In genomic region chr22:39185601-39186012, GRCh38 we compare ENCODE assay signal across 13 cellular contexts. TPM values are rescaled to one million over a fixed set of nuclear protein-coding genes. Genes with fewer than 3 reads are reported as not detected.
DNase-seq lines count a peak whose midpoint lies in the region; ATAC-seq, FAIRE-seq and TF ChIP-seq lines count a peak whose summit lies in the region.
"Had no signal": no experiment of that assay in that cellular context is flagged by ENCODE, and none has a peak within 500 bp of the region (broad histone marks: within the 10 kb centered on the region; RNA-seq: fewer than 3 reads in every experiment).

No MANE protein-coding gene starts in this region.

- TF ChIP-seq CTCF in cardiac fibroblast (IDR thresholded peaks at IDR 0.05; ENCODE audit: low read depth, low read length) (peak; percentile 51), psoas muscle (IDR thresholded peaks at IDR 0.05) (peak; percentile 17), D721Med (IDR thresholded peaks at IDR 0.05; ENCODE audit: insufficient read depth, missing control alignments) (no peak)

- ATAC-seq in right cardiac atrium, result peak; percentile 93 to 94
- ATAC-seq in psoas muscle, result peak; percentile 56 to 77 (median 62)
- ATAC-seq in HG02852 (IDR thresholded peaks at IDR 0.05; ENCODE audit: unreplicated experiment), result no peak
- no peak for ATAC-seq in GM19455 (IDR thresholded peaks at IDR 0.05; ENCODE audit: unreplicated experiment)
- ATAC-seq in naive thymus-derived CD8-positive, alpha-beta T cell, result no peak
- ATAC-seq: stimulated activated naive CD8-positive, alpha-beta T cell treated with anti-CD3 and anti-CD28 coated beads, Interleukin-15, Interleukin-2, amounts not matched to agents 100 U/mL and 50 U/mL, for 24 hours had no signal

- 24% methylated on average over 11 of the region's 11 CpGs for WGBS in right cardiac atrium
- WGBS in psoas muscle, 3 donors, result 34 to 52% (median 45%) methylated on average over 11 of the region's 11 CpGs

- H3K9me3 ChIP-seq in right cardiac atrium (ENCODE audit: control insufficient read depth, low read length), result no peaks in the 10 kb centered on the region
- no peaks in the 10 kb centered on the region for H3K9me3 ChIP-seq in psoas muscle

- H3K9me3 Mint-ChIP-seq in naive thymus-derived CD8-positive, alpha-beta T cell, result peaks cover 0 to 13% (median 0%) of the 10 kb centered on the region in 9 donors

- peak overlapping the region in 2 of 10 donors; percentile 24 to 34 for H3K27ac Mint-ChIP-seq in naive thymus-derived CD8-positive, alpha-beta T cell

- H3K27me3 Mint-ChIP-seq in naive thymus-derived CD8-positive, alpha-beta T cell, result peaks cover 0 to 4% (median 0%) of the 10 kb centered on the region in 5 donors

- H3K4me3 ChIP-seq in cardiac fibroblast (replicated peaks in 1 of 2; ENCODE audit: low read depth in 2 of 2, low read length in 2 of 2), result no peak overlapping the region
- H3K4me3 ChIP-seq in right cardiac atrium (ENCODE audit: low read length), result no peak overlapping the region
- H3K4me3 ChIP-seq in psoas muscle, result no peak overlapping the region

- no peaks in the 10 kb centered on the region for H3K36me3 Mint-ChIP-seq in naive thymus-derived CD8-positive, alpha-beta T cell

- no peak overlapping the region for H3K4me3 Mint-ChIP-seq in naive thymus-derived CD8-positive, alpha-beta T cell

- DNase-seq in C1 segment of cervical spinal cord (lab: John Stamatoyannopoulos, UW) (peak in 11 of 14 donors; percentile 34 to 84 (median 55)), cardiac fibroblast (ENCODE audit: low read depth in 2 of 2) (peak; percentile 84 to 93), right cardiac atrium (peak; percentile 93 to 96 (median 94)), psoas muscle (peak; percentile 71 to 83), D721Med (ENCODE audit: insufficient read length, low spot score) (no peak)
- no peak for DNase-seq in naive thymus-derived CD8-positive, alpha-beta T cell
- DNase-seq: COR-L47; NCI-H510A; stimulated activated naive CD8-positive, alpha-beta T cell treated with anti-CD3 and anti-CD28 coated beads, Interleukin-15, Interleukin-2, amounts not matched to agents 100 U/mL and 50 U/mL, for 24 hours had no signal

- POLR2A ChIA-PET in naive thymus-derived CD8-positive, alpha-beta T cell (lab: Charles Lee), result interaction anchor here (1.1 kb wide), 1 partner anchor 55 kb away, joined by 4 read pairs; no protein-coding TSS in a partner anchor

- H3K27ac ChIP-seq in right cardiac atrium (ENCODE audit: low read length) (peak overlapping the region; percentile 94), psoas muscle (peak overlapping the region; percentile 67)
- H3K27ac ChIP-seq: KMS-11 had no signal

- intact Hi-C loops in right cardiac atrium (cut with DNase I), result no loop called here
- intact Hi-C loops in psoas muscle (cut with DNase I), result loop anchor here in 1 of 2 donors (5.0 kb wide), 1 partner anchor 42 kb away; no protein-coding TSS in a partner anchor

- H3K36me3 ChIP-seq in psoas muscle (ENCODE audit: insufficient read depth in 1 of 2, low read depth in 1 of 2), result no peaks in the 10 kb centered on the region

- no peak for FAIRE-seq in D721Med (lab: Jason Lieb, UNC)
- FAIRE-seq: TTC549 had no signal

- no peaks in the 10 kb centered on the region for H3K27me3 ChIP-seq in right cardiac atrium (ENCODE audit: control insufficient read depth, insufficient read depth)
- no peaks in the 10 kb centered on the region for H3K27me3 ChIP-seq in psoas muscle (ENCODE audit: insufficient read depth in 3 of 3, low read length in 2 of 3)

- H3K4me1 ChIP-seq in right cardiac atrium (ENCODE audit: control insufficient read depth, insufficient read depth, low read length), result peaks cover 8% of the 10 kb centered on the region
- H3K4me1 ChIP-seq in psoas muscle, result peaks cover 9% of the 10 kb centered on the region

- H3K4me1 Mint-ChIP-seq in naive thymus-derived CD8-positive, alpha-beta T cell, result peaks cover 0 to 9% (median 0%) of the 10 kb centered on the region in 4 donors

RNA-seq across cellular contexts. Expression of gene CBX7, which starts 33.1 kb away (rescaled TPM):
- 10 to 100 TPM; 68.1 to 97.9 (median 78.7) TPM for total RNA-seq in right cardiac atrium
- 69.0 TPM for polyA plus RNA-seq in right cardiac atrium
- total RNA-seq in psoas muscle, result 10 to 100 TPM; 38.0 to 46.8 (median 39.2) TPM
- 10 to 100 TPM; 12.2 to 52.9 (median 30.5) TPM for polyA plus RNA-seq in psoas muscle
- 100 to 1,000 TPM; 131 to 133 TPM for total RNA-seq in naive thymus-derived CD8-positive, alpha-beta T cell
- polyA plus RNA-seq in naive thymus-derived CD8-positive, alpha-beta T cell, result 10 to 100 TPM; 19.1 to 23.1 (median 19.5) TPM

RNA-seq across cellular contexts. Expression of gene PDGFB, which starts 59.2 kb away (rescaled TPM):
- 10 to 100 TPM in 3 of 4 donors, 1 to 10 TPM in 1; 9.3 to 82.1 (median 20.6) TPM for total RNA-seq in right cardiac atrium
- 15.4 TPM for polyA plus RNA-seq in right cardiac atrium
- 10 to 100 TPM in 3 of 4 donors, 1 to 10 TPM in 1; 7.5 to 16.4 (median 14.0) TPM for total RNA-seq in psoas muscle
- 10 to 100 TPM in 1 of 3 donors, 1 to 10 TPM in 2; 5.2 to 10.1 (median 5.8) TPM for polyA plus RNA-seq in psoas muscle
- 10 to 100 TPM in 1 of 2 experiments, 1 to 10 TPM in 1; 7.4 to 10.1 TPM for total RNA-seq in naive thymus-derived CD8-positive, alpha-beta T cell
- 1 to 10 TPM; 1.0 to 3.9 (median 1.3) TPM for polyA plus RNA-seq in naive thymus-derived CD8-positive, alpha-beta T cell

Comparison
In these comparisons a context has a peak if more than half of its experiments do, and no peak if none do; other contexts are left out.
1. DNase-seq: peak in C1 segment of cervical spinal cord (11 of 14), cardiac fibroblast (2 of 2), right cardiac atrium (3 of 3) and psoas muscle (2 of 2); none in D721Med (single experiment) and naive thymus-derived CD8-positive, alpha-beta T cell (0 of 10).
2. ATAC-seq: peak in right cardiac atrium (2 of 2) and psoas muscle (4 of 4); none in HG02852 (single experiment), GM19455 (single experiment) and naive thymus-derived CD8-positive, alpha-beta T cell (0 of 2).